Comparison of ENCODE assay signal across 19 cellular contexts in the genomic region with DNA sequence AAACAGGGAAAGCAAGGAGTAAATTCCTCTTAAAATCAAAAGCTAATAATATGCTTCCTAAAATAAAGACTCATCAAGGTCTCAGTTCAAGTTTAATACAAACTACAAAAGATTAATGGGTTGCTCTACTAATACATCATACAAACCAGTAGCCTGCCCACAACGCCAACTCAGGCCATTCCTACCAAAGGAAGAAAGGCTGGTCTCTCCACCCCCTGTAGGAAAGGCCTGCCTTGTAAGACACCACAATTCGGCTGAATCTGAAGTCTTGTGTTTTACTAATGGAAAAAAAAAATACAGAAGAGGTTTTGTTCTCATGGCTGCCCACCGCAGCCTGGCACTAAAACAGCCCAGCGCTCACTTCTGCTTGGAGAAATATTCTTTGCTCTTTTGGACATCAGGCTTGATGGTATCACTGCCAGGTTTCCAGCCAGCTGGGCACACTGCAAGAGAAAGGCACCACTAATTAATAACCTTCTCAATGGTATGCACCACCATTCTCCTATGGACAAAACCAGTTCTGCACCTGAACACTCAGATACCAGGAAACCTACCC. TPM values are rescaled to one million over a fixed set of nuclear protein-coding genes. Genes with fewer than 3 reads are reported as not detected.
DNase-seq lines count a peak whose midpoint lies in the region; ATAC-seq and TF ChIP-seq lines count a peak whose summit lies in the region.
"Had no signal": no experiment of that assay in that cellular context is flagged by ENCODE, and none has a peak within 500 bp of the region (broad histone marks: within the 10 kb centered on the region; RNA-seq: fewer than 3 reads in every experiment).

No MANE protein-coding gene starts in this region.

- no peak for DNase-seq in GM23338 (ENCODE audit: low spot score)
- DNase-seq in mesothelial cell of epicardium (ENCODE audit: low spot score in 2 of 2, unreplicated experiment in 2 of 2): no peak
- no peak for DNase-seq in NCI-H1048 (lab: John Stamatoyannopoulos, UW)
- DNase-seq: activated CD4-positive, alpha-beta memory T cell treated with anti-CD3 and anti-CD28 coated beads for 36 hours; brain microvascular endothelial cell; CD4-positive, alpha-beta T cell; MG63; NCI-H146; NCI-H2171 treated with DMSO at 0.1 percent for 48 hours; NCI-H69; OCI-M1; right cardiac atrium; SIG-M5 had no signal

- TF ChIP-seq CTCF in 22Rv1 (IDR thresholded peaks at IDR 0.05): no peak
- TF ChIP-seq CTCF in GM23338 (conservative IDR thresholded peaks at IDR 0.05; ENCODE audit: low read depth in 2 of 2): no peak
- TF ChIP-seq CTCF in mesothelial cell of epicardium (IDR thresholded peaks at IDR 0.05; ENCODE audit: unreplicated experiment): no peak

- H3K4me1 Mint-ChIP-seq in GM23338: no peaks in the 10 kb centered on the region
- peaks cover 2% of the 10 kb centered on the region for H3K4me1 Mint-ChIP-seq in mesothelial cell of epicardium

- H3K27me3 ChIP-seq in GM23338 (ENCODE audit: insufficient read depth): no peaks in the 10 kb centered on the region
- H3K27me3 ChIP-seq: brain microvascular endothelial cell, MG63 had no signal

- no peak overlapping the region for H3K4me3 ChIP-seq in GM23338
- H3K4me3 ChIP-seq: coronary artery, MG63 had no signal

- H3K4me3 Mint-ChIP-seq in GM23338: no peak overlapping the region; the same call in 2 of the 3 replicates
- H3K4me3 Mint-ChIP-seq in mesothelial cell of epicardium: no peak overlapping the region
- H3K4me3 Mint-ChIP-seq: activated CD4-positive, alpha-beta memory T cell treated with anti-CD3 and anti-CD28 coated beads for 36 hours; CD4-positive, alpha-beta T cell had no signal

- peaks cover 75% of the 10 kb centered on the region for H3F3A ChIP-seq in GM23338 (replicated peaks; ENCODE audit: low read depth)

- H3K27ac ChIP-seq in 22Rv1 (peak overlapping the region; percentile 25; the same call in 1 of the 2 replicates), GM23338 (ENCODE audit: low read depth) (peak overlapping the region; percentile 86; the same call in 1 of the 2 replicates), cingulate gyrus (ENCODE audit: low read depth, low read length) (peak overlapping the region; percentile 80)
- H3K27ac ChIP-seq: brain microvascular endothelial cell, coronary artery, epithelial cell of prostate had no signal

- H3K79me2 ChIP-seq in GM23338 (replicated peaks; ENCODE audit: insufficient read depth): peaks cover 22% of the 10 kb centered on the region

- no peak for ATAC-seq in GM23338
- no peak for ATAC-seq in HG03439 (IDR thresholded peaks at IDR 0.05; ENCODE audit: unreplicated experiment)
- ATAC-seq in HG03565 (IDR thresholded peaks at IDR 0.05; ENCODE audit: unreplicated experiment): no peak
- ATAC-seq: right cardiac atrium had no signal

- H3K9me3 Mint-ChIP-seq in GM23338 (no peaks in the 10 kb centered on the region), mesothelial cell of epicardium (no peaks in the 10 kb centered on the region)
- H3K9me3 Mint-ChIP-seq: activated CD4-positive, alpha-beta memory T cell treated with anti-CD3 and anti-CD28 coated beads for 36 hours; CD4-positive, alpha-beta T cell had no signal

- H3K27me3 Mint-ChIP-seq in GM23338 (ENCODE audit: insufficient read depth, low read depth, poor library complexity) (no peaks in the 10 kb centered on the region), mesothelial cell of epicardium (ENCODE audit: low read depth) (no peaks in the 10 kb centered on the region)
- H3K27me3 Mint-ChIP-seq: activated CD4-positive, alpha-beta memory T cell treated with anti-CD3 and anti-CD28 coated beads for 36 hours; CD4-positive, alpha-beta T cell had no signal

- peaks cover 70% of the 10 kb centered on the region for H3K36me3 ChIP-seq in GM23338 (ENCODE audit: insufficient read depth)

- H3K9me2 ChIP-seq in GM23338 (ENCODE audit: insufficient read depth): no peaks in the 10 kb centered on the region

- H3K27ac Mint-ChIP-seq in GM23338 (no peak overlapping the region), mesothelial cell of epicardium (peak overlapping the region; percentile 14)
- H3K27ac Mint-ChIP-seq: activated CD4-positive, alpha-beta memory T cell treated with anti-CD3 and anti-CD28 coated beads for 36 hours; CD4-positive, alpha-beta T cell had no signal

- peaks cover 82% of the 10 kb centered on the region for H3K36me3 Mint-ChIP-seq in GM23338 (ENCODE audit: low read depth)
- H3K36me3 Mint-ChIP-seq in mesothelial cell of epicardium: peaks cover 33% of the 10 kb centered on the region

- H4K20me1 ChIP-seq in GM23338 (replicated peaks; ENCODE audit: insufficient read depth): peaks cover 48% of the 10 kb centered on the region

- H3K4me2 ChIP-seq in GM23338: no peak overlapping the region

- no peaks in the 10 kb centered on the region for H3K4me1 ChIP-seq in GM23338 (ENCODE audit: insufficient read depth)

- H2AFZ ChIP-seq in GM23338: no peak overlapping the region

TF ChIP-seq in GM23338, 12 proteins besides CTCF, POLR2A, EP300 and RAD21 (continues in another document):
- no peak for TF ChIP-seq JUNB (IDR thresholded peaks at IDR 0.05; ENCODE audit: unreplicated experiment)
- TF ChIP-seq EZH2 (IDR thresholded peaks at IDR 0.05; ENCODE audit: low read depth, unreplicated experiment): no peak

RNA-seq across cellular contexts. Expression of a gene that starts 10.6 kb away (rescaled TPM):
- 1,070 and 1,109 TPM in 2 replicates for total RNA-seq in GM23338 (2014; rRNA removed; shearing (Covaris generic))
- polyA plus RNA-seq in GM23338 (2016; fragmentation: Nextera tagmentation; extraction: Ambion mirVana): 2,149 and 2,351 TPM in 2 replicates
- 154 to 157 TPM (median 156 TPM) in 3 replicates for total RNA-seq in mesothelial cell of epicardium

RNA-seq across cellular contexts. Expression of a gene that starts 10.9 kb away (rescaled TPM):
- total RNA-seq in GM23338 (2014; rRNA removed; shearing (Covaris generic)): 3.0 and 3.7 TPM in 2 replicates
- 4.6 and 4.9 TPM in 2 replicates for polyA plus RNA-seq in GM23338 (2016; fragmentation: Nextera tagmentation; extraction: Ambion mirVana)
- total RNA-seq in mesothelial cell of epicardium: 8.8 to 9.9 TPM (median 9.8 TPM) in 3 replicates

RNA-seq across cellular contexts. Expression of a gene that starts 11.2 kb away (rescaled TPM):
- total RNA-seq in GM23338 (2014; rRNA removed; shearing (Covaris generic)): 1.2 and 1.6 TPM in 2 replicates
- 4.5 and 4.6 TPM in 2 replicates for polyA plus RNA-seq in GM23338 (2016; fragmentation: Nextera tagmentation; extraction: Ambion mirVana)
- 1.1 to 1.7 TPM (median 1.5 TPM) in 3 replicates for total RNA-seq in mesothelial cell of epicardium

RNA-seq across cellular contexts. Expression of a gene that starts 20.1 kb away (rescaled TPM):
- 11.4 and 14.0 TPM in 2 replicates for total RNA-seq in GM23338 (2014; rRNA removed; shearing (Covaris generic))
- polyA plus RNA-seq in GM23338 (2016; fragmentation: Nextera tagmentation; extraction: Ambion mirVana): 5.2 and 6.0 TPM in 2 replicates
- 4.3 to 4.9 TPM (median 4.3 TPM) in 3 replicates for total RNA-seq in mesothelial cell of epicardium

RNA-seq across cellular contexts. Expression of a gene that starts 39.6 kb away (rescaled TPM):
- 172 and 186 TPM in 2 replicates for total RNA-seq in GM23338 (2014; rRNA removed; shearing (Covaris generic))
- polyA plus RNA-seq in GM23338 (2016; fragmentation: Nextera tagmentation; extraction: Ambion mirVana): 275 and 293 TPM in 2 replicates
- total RNA-seq in mesothelial cell of epicardium: 177 to 188 TPM (median 180 TPM) in 3 replicates

Comparison
In these comparisons a context has a peak if more than half of its experiments do, and no peak if none do; other contexts are left out.
1. H3K27ac ChIP-seq: peak in every context shown above with its lines; median percentile 86 in GM23338; 80 in cingulate gyrus; 25 in 22Rv1.